Comparison of ENCODE assay signal across 9 cellular contexts in the genomic region with DNA sequence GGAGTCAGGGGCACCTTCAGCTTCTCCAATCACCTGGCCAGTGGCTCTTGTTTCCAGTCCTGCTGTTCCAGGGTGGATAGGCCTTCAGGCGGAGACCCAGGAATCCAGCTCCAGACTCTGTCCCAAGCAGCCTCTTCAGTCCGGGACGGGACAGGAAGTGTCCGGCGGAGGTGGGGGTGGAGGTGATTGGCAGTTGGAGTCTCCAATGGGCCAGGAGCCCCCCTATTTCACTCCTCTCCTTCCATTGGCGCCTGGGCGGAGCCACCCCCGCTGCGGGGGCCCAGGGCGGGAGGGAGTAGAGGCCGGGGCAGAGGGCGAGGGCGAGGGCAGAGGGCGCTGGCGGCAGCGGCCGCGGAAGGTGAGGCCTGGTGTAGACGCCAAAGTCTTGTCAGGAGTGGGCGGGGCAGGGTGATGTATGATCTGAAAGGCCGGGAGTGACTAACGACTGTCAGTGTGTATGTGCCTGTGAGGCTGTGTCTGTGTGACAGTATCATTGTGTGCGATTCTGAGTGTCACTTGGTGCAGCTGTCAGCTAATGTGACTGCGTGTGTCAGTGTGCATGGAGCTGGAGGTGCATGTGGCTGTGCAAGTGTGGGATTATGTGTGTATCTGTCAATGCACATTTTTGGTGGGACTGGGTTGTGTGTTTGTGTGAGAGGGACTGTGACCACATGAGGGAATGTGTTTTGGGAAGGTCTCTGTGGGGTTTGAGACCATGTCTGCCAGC. TPM values are rescaled to one million over a fixed set of nuclear protein-coding genes. Genes with fewer than 3 reads are reported as not detected.
DNase-seq lines count a peak whose midpoint lies in the region; ATAC-seq lines count a peak whose summit lies in the region.
"Had no signal": no experiment of that assay in that cellular context is flagged by ENCODE, and none has a peak within 500 bp of the region (broad histone marks: within the 10 kb centered on the region; RNA-seq: fewer than 3 reads in every experiment).

Gene IL11RA, plus strand, starts transcription at position 310 of the 727 bp plus-strand sequence. CDS start 3,033 bp downstream, outside the sequence.

- H3K4me1 Mint-ChIP-seq in activated CD4-positive, alpha-beta memory T cell treated with anti-CD3 and anti-CD28 coated beads, Interleukin-2, amount 10 ng/mL, durations not matched to agents 7 days and 5 days, result peaks cover 47% of the 10 kb centered on the region

- DNase-seq in DMS 273 treated with DMSO at 0.1 percent for 48 hours (lab: John Stamatoyannopoulos, UW) (peak; percentile 27), M059J (ENCODE audit: low read depth) (peak; percentile 92), epidermal melanocyte (ENCODE audit: insufficient read length, low spot score) (peak; percentile 91), medulla oblongata (ENCODE audit: extremely low spot score) (peak; percentile 95), NCI-H2107 treated with DMSO at 0.1 percent for 48 hours (lab: John Stamatoyannopoulos, UW; ENCODE audit: unreplicated experiment) (no peak)
- DNase-seq in activated CD4-positive, alpha-beta memory T cell treated with anti-CD3 and anti-CD28 coated beads, Interleukin-2, amount 10 ng/mL, durations not matched to agents 7 days and 5 days, result peak; percentile 55
- DNase-seq in stimulated activated CD8-positive, alpha-beta memory T cell treated with anti-CD3 and anti-CD28 coated beads, Interleukin-4, amount 100 ng/mL, for 48 hours, result peak; percentile 75

- H3K4me3 Mint-ChIP-seq in activated CD4-positive, alpha-beta memory T cell treated with anti-CD3 and anti-CD28 coated beads, Interleukin-2, amount 10 ng/mL, durations not matched to agents 7 days and 5 days, result peak within 1 kb of the TSS; percentile 8
- H3K4me3 Mint-ChIP-seq: T-helper 1 cell treated with Interleukin-12 subunit alpha and Interleukin-12 subunit beta and Interleukin-4 antibody, amounts not matched to agents 30 μg/mL and 1 μg/mL, for 36 hours had no signal

- H3K9me3 Mint-ChIP-seq in activated CD4-positive, alpha-beta memory T cell treated with anti-CD3 and anti-CD28 coated beads, Interleukin-2, amount 10 ng/mL, durations not matched to agents 7 days and 5 days, result no peaks in the 10 kb centered on the region
- H3K9me3 Mint-ChIP-seq: T-helper 1 cell treated with Interleukin-12 subunit alpha and Interleukin-12 subunit beta and Interleukin-4 antibody, amounts not matched to agents 30 μg/mL and 1 μg/mL, for 36 hours had no signal

- peaks cover 33% of the 10 kb centered on the region for H3K36me3 Mint-ChIP-seq in activated CD4-positive, alpha-beta memory T cell treated with anti-CD3 and anti-CD28 coated beads, Interleukin-2, amount 10 ng/mL, durations not matched to agents 7 days and 5 days (ENCODE audit: low read depth)

- H3K27ac Mint-ChIP-seq in activated CD4-positive, alpha-beta memory T cell treated with anti-CD3 and anti-CD28 coated beads, Interleukin-2, amount 10 ng/mL, durations not matched to agents 7 days and 5 days, result peak within 1 kb of the TSS; percentile 16
- H3K27ac Mint-ChIP-seq: T-helper 1 cell treated with Interleukin-12 subunit alpha and Interleukin-12 subunit beta and Interleukin-4 antibody, amounts not matched to agents 30 μg/mL and 1 μg/mL, for 36 hours had no signal

- CTCF ChIA-PET in activated CD4-positive, alpha-beta memory T cell treated with anti-CD3 and anti-CD28 coated beads, Interleukin-2, amount 10 ng/mL, durations not matched to agents 7 days and 5 days (lab: Charles Lee), result interaction anchor here (2.1 to 9.7 kb wide), 2 partner anchors 11 to 18 kb away, joined by 5 to 125 read pairs; partner anchors contain the start of gene CCL27

- no peak for ATAC-seq in GM21360 (IDR thresholded peaks at IDR 0.05; ENCODE audit: unreplicated experiment)

- POLR2A ChIA-PET in activated CD4-positive, alpha-beta memory T cell treated with anti-CD3 and anti-CD28 coated beads, Interleukin-2, amount 10 ng/mL, durations not matched to agents 7 days and 5 days (lab: Charles Lee), result interaction anchor here (1.3 to 2.9 kb wide), 2 partner anchors 11 to 14 kb away, joined by 3 to 18 read pairs; partner anchors contain the start of genes CCL27 and SIGMAR1

- no peaks in the 10 kb centered on the region for H3K27me3 Mint-ChIP-seq in activated CD4-positive, alpha-beta memory T cell treated with anti-CD3 and anti-CD28 coated beads, Interleukin-2, amount 10 ng/mL, durations not matched to agents 7 days and 5 days

RNA-seq across cellular contexts. Expression of gene IL11RA, which starts in this region (rescaled TPM):
- 13.8 and 16.5 TPM in 2 replicates for total RNA-seq in M059J (2014; rRNA removed; shearing (Covaris generic))
- 10 to 100 TPM; 51.5 to 54.0 TPM for total RNA-seq in activated CD4-positive, alpha-beta memory T cell treated with anti-CD3 and anti-CD28 coated beads, Interleukin-2, amount 10 ng/mL, durations not matched to agents 7 days and 5 days
